In genomic region chr2:71331581-71332412, GRCh38 we compare ENCODE assay signal across 1 cellular context.
A peak's percentile ranks its signal among the peaks of the same experiment; 100 is the strongest.
TF ChIP-seq lines count a peak whose summit lies in the region.

Gene ZNF638 (plus strand): TSS chr2:71331782. CDS start chr2:71348955, 17,173 bp downstream.

TF ChIP-seq in K562, 482 proteins besides CTCF, POLR2A, EP300 and RAD21 (continued from another document and continues in another):
- TF ChIP-seq ZBTB9 (CRISPR knock-in tag; IDR thresholded peaks at IDR 0.05) (no peak), NFRKB (IDR thresholded peaks at IDR 0.05; ENCODE audit: low read depth) (peak; percentile 77), CHD2 (IDR thresholded peaks at IDR 0.05; ENCODE audit: low read depth, low read length) (no peak), YY1 (IDR thresholded peaks at IDR 0.05; ENCODE audit: borderline replicate concordance in 1 of 3, control insufficient read depth in 1 of 3, extremely low read depth in 1 of 3, insufficient read depth in 3 of 3, insufficient read length in 1 of 3, insufficient replicate concordance in 2 of 3, low read depth in 1 of 3, low read length in 2 of 3) (peak; percentile 67 to 94 (median 92)), XRCC5 (IDR thresholded peaks at IDR 0.05; ENCODE audit: low read depth, low read length) (0 out of 2 replicates have a peak, but pooled peaks have one; percentile 65), GTF2B (IDR thresholded peaks at IDR 0.05; ENCODE audit: extremely low read depth, insufficient read length) (no peak), GATAD2A (IDR thresholded peaks at IDR 0.05) (no peak), KLF10 (CRISPR knock-in tag; IDR thresholded peaks at IDR 0.05) (no peak), TCF7 (IDR thresholded peaks at IDR 0.05; ENCODE audit: borderline replicate concordance) (no peak), GABPB2 (CRISPR knock-in tag; conservative IDR thresholded peaks at IDR 0.05) (no peak), PCBP2 (IDR thresholded peaks at IDR 0.05; ENCODE audit: low read depth, low read length, poor library complexity, severe bottlenecking) (no peak), ZNF124 (CRISPR knock-in tag; IDR thresholded peaks at IDR 0.05) (no peak), USF1 (CRISPR knock-in tag; IDR thresholded peaks at IDR 0.05) (no peak), NONO (IDR thresholded peaks at IDR 0.05; ENCODE audit: low read depth in 2 of 2, low read length in 1 of 2) (no peak), CCNT2 (IDR thresholded peaks at IDR 0.05; ENCODE audit: borderline replicate concordance, extremely low read depth, insufficient read length, low read depth, low read length) (peak; percentile 66), ARID3A (IDR thresholded peaks at IDR 0.05; ENCODE audit: borderline replicate concordance, low read depth, low read length) (no peak), USF2 (CRISPR knock-in tag; IDR thresholded peaks at IDR 0.05) (no peak), TRIM25 (IDR thresholded peaks at IDR 0.05; ENCODE audit: borderline replicate concordance) (no peak), ZNF512 (tag; IDR thresholded peaks at IDR 0.05) (no peak), ZNF764 (CRISPR knock-in tag; IDR thresholded peaks at IDR 0.05; ENCODE audit: low read depth) (no peak), MXI1 (IDR thresholded peaks at IDR 0.05; ENCODE audit: low read depth, low read length) (no peak), NFATC3 (IDR thresholded peaks at IDR 0.05) (no peak), SMARCB1 (IDR thresholded peaks at IDR 0.05; ENCODE audit: insufficient read length, low read depth) (no peak), MEF2A (IDR thresholded peaks at IDR 0.05; ENCODE audit: control insufficient read depth, low read depth, low read length) (no peak), ZHX1 (conservative IDR thresholded peaks at IDR 0.05; ENCODE audit: low read length) (no peak), MGA (IDR thresholded peaks at IDR 0.05) (0 out of 2 replicates have a peak, but pooled peaks have one; percentile 21), ZNF75A (CRISPR knock-in tag; IDR thresholded peaks at IDR 0.05) (no peak), NR2C1 (IDR thresholded peaks at IDR 0.05) (no peak), NR2C1 (tag; IDR thresholded peaks at IDR 0.05) (no peak), ZNF766 (CRISPR knock-in tag; conservative IDR thresholded peaks at IDR 0.05) (no peak), ZNF41 (CRISPR knock-in tag; conservative IDR thresholded peaks at IDR 0.05) (no peak), STAT5A (IDR thresholded peaks at IDR 0.05; ENCODE audit: borderline replicate concordance, low read length) (no peak), ESRRB (CRISPR knock-in tag; IDR thresholded peaks at IDR 0.05; ENCODE audit: borderline replicate concordance) (no peak), NR4A1 (CRISPR knock-in tag; IDR thresholded peaks at IDR 0.05) (no peak), NR4A1 (tag; IDR thresholded peaks at IDR 0.05) (no peak), ZFP1 (CRISPR knock-in tag; IDR thresholded peaks at IDR 0.05) (no peak)
